9 cellular contexts compared by ENCODE assay signal in the genomic region with DNA sequence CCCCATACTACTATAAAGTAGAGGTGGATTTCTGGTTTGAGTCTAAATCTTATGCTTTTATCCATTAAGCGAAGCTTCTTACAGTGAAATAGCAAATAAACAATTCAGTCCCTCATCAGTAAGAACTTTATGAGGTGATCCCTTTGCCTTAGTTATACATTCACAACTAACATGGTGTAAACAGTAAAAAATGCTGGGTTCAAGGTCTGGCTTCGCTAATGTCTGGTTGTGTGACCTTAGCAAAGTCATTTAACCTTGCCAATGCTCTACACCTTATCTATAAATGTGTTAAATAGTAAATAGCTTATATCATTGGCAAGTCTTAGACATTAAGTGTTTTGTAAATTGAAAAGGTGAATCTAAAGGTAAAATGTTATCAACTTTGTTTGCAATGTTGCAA.
"Had no signal": no experiment of that assay in that cellular context is flagged by ENCODE, and none has a peak within 500 bp of the region (broad histone marks: within the 10 kb centered on the region; RNA-seq: fewer than 3 reads in every experiment).

No MANE protein-coding gene starts in this region.

- ATAC-seq: GM23338 had no signal

- H3K4me3 ChIP-seq: GM23338 had no signal

- H3K27me3 Mint-ChIP-seq: IgD-negative memory B cell had no signal

- H2AFZ ChIP-seq: GM23338 had no signal

- H3K27ac ChIP-seq: KMS-11 had no signal

- H3K4me3 Mint-ChIP-seq: GM23338, H9, IgD-negative memory B cell had no signal

- H3K27ac Mint-ChIP-seq: GM23338, H9, IgD-negative memory B cell had no signal

- FAIRE-seq: H1, H54, HTR-8/SVneo had no signal

- H3K4me2 ChIP-seq: GM23338, KMS-11 had no signal

- H3K9ac ChIP-seq: KMS-11 had no signal

- DNase-seq: H9, HCEC 1CT, KBM-7 had no signal

- H3K4me1 Mint-ChIP-seq: H9 had no signal
